ENCODE assay signal across 15 cellular contexts in genomic region chr2:127864877-127865276, GRCh38. TPM values are rescaled to one million over a fixed set of nuclear protein-coding genes. Genes with fewer than 3 reads are reported as not detected.
DNase-seq lines count a peak whose midpoint lies in the region; ATAC-seq and TF ChIP-seq lines count a peak whose summit lies in the region.
"Had no signal": no experiment of that assay in that cellular context is flagged by ENCODE, and none has a peak within 500 bp of the region (broad histone marks: within the 10 kb centered on the region; RNA-seq: fewer than 3 reads in every experiment).

No MANE protein-coding gene starts in this region.

- no peaks in the 10 kb centered on the region for H3K9me3 Mint-ChIP-seq in HFFc6
- H3K9me3 Mint-ChIP-seq: activated B cell treated with CpG ODN at 0.5 μM for 24 hours had no signal

- no peaks in the 10 kb centered on the region; the same call in none of the 2 replicates for H3K27me3 Mint-ChIP-seq in HFFc6 (ENCODE audit: insufficient read depth)
- H3K27me3 Mint-ChIP-seq: activated B cell treated with CpG ODN at 0.5 μM for 24 hours had no signal

- TF ChIP-seq CTCF in HFFc6 (IDR thresholded peaks at IDR 0.05), result peak; percentile 54
- TF ChIP-seq CTCF in brain microvascular endothelial cell (IDR thresholded peaks at IDR 0.05; ENCODE audit: low read depth, low read length, missing control alignments), result peak; percentile 14
- no peak for TF ChIP-seq CTCF in mucosa of descending colon (IDR thresholded peaks at IDR 0.05)

- peak; percentile 99 for ATAC-seq in mucosa of descending colon
- no peak for ATAC-seq in GM21619 (IDR thresholded peaks at IDR 0.05; ENCODE audit: unreplicated experiment)

- H3K27ac ChIP-seq in brain microvascular endothelial cell, result no peak overlapping the region
- H3K27ac ChIP-seq: HL-60, tibial nerve had no signal

- intact Hi-C loops in mucosa of descending colon (cut with DNase I, micrococcal nuclease), result no loop called here

- DNase-seq in DMS153 (lab: John Stamatoyannopoulos, UW), result peak; percentile 6
- no peak for DNase-seq in DMS153 treated with DMSO at 0.1 percent for 48 hours (lab: John Stamatoyannopoulos, UW; ENCODE audit: unreplicated experiment)
- DNase-seq in HFFc6, result no peak
- no peak for DNase-seq in brain microvascular endothelial cell
- DNase-seq in mucosa of descending colon, result peak; percentile 88 to 95 (median 89)
- DNase-seq in GDM1 (lab: John Stamatoyannopoulos, UW), result no peak
- no peak for DNase-seq in SW 1271 (lab: John Stamatoyannopoulos, UW)
- DNase-seq: activated B cell treated with CpG ODN at 0.5 μM for 24 hours, activated gamma-delta T cell, foreskin melanocyte, NCI-H1436 had no signal

- H3K27ac Mint-ChIP-seq in HFFc6, result no peak overlapping the region
- H3K27ac Mint-ChIP-seq: activated B cell treated with CpG ODN at 0.5 μM for 24 hours had no signal

- H3K4me3 ChIP-seq in brain microvascular endothelial cell (ENCODE audit: low read depth, low read length) (no peak overlapping the region), mucosa of descending colon (no peak overlapping the region)
- H3K4me3 ChIP-seq: lung, tibial nerve had no signal

- H3K36me3 ChIP-seq in brain microvascular endothelial cell (replicated peaks) (peaks cover 64% of the 10 kb centered on the region), mucosa of descending colon (ENCODE audit: low read depth) (no peaks in the 10 kb centered on the region)

- no peaks in the 10 kb centered on the region for H3K9me3 ChIP-seq in mucosa of descending colon
- H3K9me3 ChIP-seq: tibial nerve had no signal

- H3K36me3 Mint-ChIP-seq in HFFc6 (ENCODE audit: low read depth), result peaks cover 27% of the 10 kb centered on the region

- peaks cover 5% of the 10 kb centered on the region for H3K4me1 ChIP-seq in mucosa of descending colon (ENCODE audit: low read depth)

- in situ Hi-C loops in brain microvascular endothelial cell (cut with HindIII; ENCODE audit: low pct_ligation_motif_present, low sequenced_read_pairs), result no loop called here

- no peak overlapping the region for H3K4me3 Mint-ChIP-seq in HFFc6
- H3K4me3 Mint-ChIP-seq: activated B cell treated with CpG ODN at 0.5 μM for 24 hours had no signal

- H3K4me1 Mint-ChIP-seq in HFFc6 (ENCODE audit: low read depth), result peaks cover 8% of the 10 kb centered on the region; the same call in 1 of the 2 replicates

- no peaks in the 10 kb centered on the region for H3K27me3 ChIP-seq in brain microvascular endothelial cell (replicated peaks)
- H3K27me3 ChIP-seq: tibial nerve had no signal

RNA-seq across cellular contexts. Expression of gene POLR2D, which starts 6.9 kb away (rescaled TPM):
- 10 to 100 TPM; 36.4 to 46.8 (median 41.5) TPM for total RNA-seq in HFFc6 (2021; fragmentation: NEBNext Ultra II Directional; extraction: Animal tissue kit (Norgen Biotek cat#: 25700))
- 10 to 100 TPM; 20.9 to 25.3 (median 21.3) TPM for total RNA-seq in mucosa of descending colon

RNA-seq across cellular contexts. Expression of gene AMMECR1L, which starts 20.9 kb away (rescaled TPM):
- 10 to 100 TPM; 13.9 to 18.2 (median 14.8) TPM for total RNA-seq in HFFc6 (2021; fragmentation: NEBNext Ultra II Directional; extraction: Animal tissue kit (Norgen Biotek cat#: 25700))
- total RNA-seq in mucosa of descending colon, result 10 to 100 TPM; 13.1 to 18.7 (median 15.6) TPM

RNA-seq across cellular contexts. Expression of gene WDR33, which starts 53.9 kb away (rescaled TPM):
- 10 to 100 TPM; 36.3 to 40.1 (median 39.4) TPM for total RNA-seq in HFFc6 (2021; fragmentation: NEBNext Ultra II Directional; extraction: Animal tissue kit (Norgen Biotek cat#: 25700))
- 10 to 100 TPM; 43.3 to 57.1 (median 43.4) TPM for total RNA-seq in mucosa of descending colon

Comparison
In these comparisons a context has a peak if more than half of its experiments do, and no peak if none do; other contexts are left out.
1. DNase-seq: peak in DMS153 (single experiment) and mucosa of descending colon (3 of 3); none in DMS153 treated with DMSO at 0.1 percent for 48 hours (single experiment), HFFc6 (single experiment), brain microvascular endothelial cell (single experiment), GDM1 (single experiment) and SW 1271 (0 of 2).